10 cellular contexts compared by ENCODE assay signal in genomic region chr4:145735330-145735638, GRCh38. TPM values are rescaled to one million over a fixed set of nuclear protein-coding genes. Genes with fewer than 3 reads are reported as not detected.
DNase-seq lines count a peak whose midpoint lies in the region.
"Had no signal": no experiment of that assay in that cellular context is flagged by ENCODE, and none has a peak within 500 bp of the region (broad histone marks: within the 10 kb centered on the region; RNA-seq: fewer than 3 reads in every experiment).

No MANE protein-coding gene starts in this region.

- H3K36me3 Mint-ChIP-seq in activated T-helper 2 cell treated with anti-CD3 and anti-CD28 coated beads, Interferon-gamma antibody, Interleukin-2, Interleukin-4, amounts not matched to agents 10 μg/mL and 5 μg/mL and 100 μg/mL, durations not matched to agents 14 hours and 24 hours and 36 hours (ENCODE audit: low read depth): no peaks in the 10 kb centered on the region
- H3K36me3 Mint-ChIP-seq: activated naive CD4-positive, alpha-beta T cell treated with anti-CD3 and anti-CD28 coated beads, Interleukin-2, amount 50 U/mL, for 24 hours had no signal

- no peak overlapping the region for H3K27ac Mint-ChIP-seq in activated T-helper 2 cell treated with anti-CD3 and anti-CD28 coated beads, Interferon-gamma antibody, Interleukin-2, Interleukin-4, amounts not matched to agents 10 μg/mL and 5 μg/mL and 100 μg/mL, durations not matched to agents 14 hours and 24 hours and 36 hours
- H3K27ac Mint-ChIP-seq: activated naive CD4-positive, alpha-beta T cell treated with anti-CD3 and anti-CD28 coated beads, Interleukin-2, amount 50 U/mL, for 24 hours had no signal

- peaks cover 12% of the 10 kb centered on the region for H3K36me3 ChIP-seq in HUES6 (ENCODE audit: control insufficient read depth, insufficient read depth, low read length)

- no peaks in the 10 kb centered on the region for H3K27me3 ChIP-seq in HUES6 (ENCODE audit: control insufficient read depth, insufficient read depth, low read length)

- H3K27ac ChIP-seq in HUES6 (ENCODE audit: low read depth, low read length): no peak overlapping the region; the same call in 1 of the 2 replicates

- peaks cover 18% of the 10 kb centered on the region for H3K4me1 Mint-ChIP-seq in activated T-helper 2 cell treated with anti-CD3 and anti-CD28 coated beads, Interferon-gamma antibody, Interleukin-2, Interleukin-4, amounts not matched to agents 10 μg/mL and 5 μg/mL and 100 μg/mL, durations not matched to agents 14 hours and 24 hours and 36 hours (ENCODE audit: low read depth)

- no peaks in the 10 kb centered on the region for H3K9me3 Mint-ChIP-seq in activated T-helper 2 cell treated with anti-CD3 and anti-CD28 coated beads, Interferon-gamma antibody, Interleukin-2, Interleukin-4, amounts not matched to agents 10 μg/mL and 5 μg/mL and 100 μg/mL, durations not matched to agents 14 hours and 24 hours and 36 hours
- H3K9me3 Mint-ChIP-seq: activated naive CD4-positive, alpha-beta T cell treated with anti-CD3 and anti-CD28 coated beads, Interleukin-2, amount 50 U/mL, for 24 hours had no signal

- H3K4me3 Mint-ChIP-seq in activated T-helper 2 cell treated with anti-CD3 and anti-CD28 coated beads, Interferon-gamma antibody, Interleukin-2, Interleukin-4, amounts not matched to agents 10 μg/mL and 5 μg/mL and 100 μg/mL, durations not matched to agents 14 hours and 24 hours and 36 hours (ENCODE audit: low read depth): no peak overlapping the region
- H3K4me3 Mint-ChIP-seq: activated naive CD4-positive, alpha-beta T cell treated with anti-CD3 and anti-CD28 coated beads, Interleukin-2, amount 50 U/mL, for 24 hours had no signal

- peak overlapping the region; percentile 64 for H3K9ac ChIP-seq in HUES6 (ENCODE audit: low read length)

- H3K9me3 ChIP-seq in HUES6 (ENCODE audit: control insufficient read depth, insufficient read depth, low read depth, low read length): no peaks in the 10 kb centered on the region

- DNase-seq in ACHN: peak; percentile 95
- DNase-seq in dedifferentiated amniotic fluid mesenchymal stem cell (ENCODE audit: extremely low spot score): peak; percentile 92
- DNase-seq in myocyte (ENCODE audit: low read depth): peak; percentile 94
- no peak for DNase-seq in NCI-H1105 treated with DMSO at 0.1 percent for 48 hours (lab: John Stamatoyannopoulos, UW)
- no peak for DNase-seq in activated T-helper 2 cell treated with anti-CD3 and anti-CD28 coated beads, Interferon-gamma antibody, Interleukin-2, Interleukin-4, amounts not matched to agents 10 μg/mL and 5 μg/mL and 100 μg/mL, durations not matched to agents 14 hours and 24 hours and 36 hours (ENCODE audit: low spot score)
- DNase-seq in NOMO-1 treated with dmso at 0.1 percent for 144 hours (lab: John Stamatoyannopoulos, UW; ENCODE audit: unreplicated experiment): no peak
- no peak for DNase-seq in NK-92 treated with Interleukin-12 subunit alpha and Interleukin-12 subunit beta, amount 100 ng/mL, for 24 hours (lab: John Stamatoyannopoulos, UW)

- in situ Hi-C loops in ACHN (cut with HindIII; ENCODE audit: low pct_ligation_motif_present, low pct_unique_long_range_greater_than_20kb, low sequenced_read_pairs): no loop called here

- no peaks in the 10 kb centered on the region for H3K27me3 Mint-ChIP-seq in activated T-helper 2 cell treated with anti-CD3 and anti-CD28 coated beads, Interferon-gamma antibody, Interleukin-2, Interleukin-4, amounts not matched to agents 10 μg/mL and 5 μg/mL and 100 μg/mL, durations not matched to agents 14 hours and 24 hours and 36 hours (ENCODE audit: low read depth)
- H3K27me3 Mint-ChIP-seq: activated naive CD4-positive, alpha-beta T cell treated with anti-CD3 and anti-CD28 coated beads, Interleukin-2, amount 50 U/mL, for 24 hours had no signal

- H3K4me1 ChIP-seq in HUES6 (ENCODE audit: control insufficient read depth, insufficient read depth, low read length): peaks cover 45% of the 10 kb centered on the region

- H3K4me3 ChIP-seq in HUES6 (ENCODE audit: low read depth, low read length): peak overlapping the region; percentile 19; the same call in 1 of the 2 replicates

- intact Hi-C loops in activated T-helper 2 cell treated with anti-CD3 and anti-CD28 coated beads, Interferon-gamma antibody, Interleukin-2, Interleukin-4, amounts not matched to agents 10 μg/mL and 5 μg/mL and 100 μg/mL, durations not matched to agents 14 hours and 24 hours and 36 hours (cut with micrococcal nuclease): no loop called here

RNA-seq across cellular contexts. Expression of gene C4orf51, which starts 55.3 kb away (rescaled TPM):
- total RNA-seq in myocyte: not detected in 2 replicates
- not detected for polyA plus RNA-seq in myocyte (2012)
- not detected in 2 replicates for total RNA-seq in activated T-helper 2 cell treated with anti-CD3 and anti-CD28 coated beads, Interferon-gamma antibody, Interleukin-2, Interleukin-4, amounts not matched to agents 10 μg/mL and 5 μg/mL and 100 μg/mL, durations not matched to agents 14 hours and 24 hours and 36 hours
- polyA plus RNA-seq: neural cell had no signal

Comparison
In these comparisons a context has a peak if more than half of its experiments do, and no peak if none do; other contexts are left out.
1. DNase-seq: peak in ACHN (single experiment), dedifferentiated amniotic fluid mesenchymal stem cell (single experiment) and myocyte (single experiment); none in NCI-H1105 treated with DMSO at 0.1 percent for 48 hours (single experiment), activated T-helper 2 cell treated with anti-CD3 and anti-CD28 coated beads, Interferon-gamma antibody, Interleukin-2, Interleukin-4, amounts not matched to agents 10 μg/mL and 5 μg/mL and 100 μg/mL, durations not matched to agents 14 hours and 24 hours and 36 hours (single experiment), NOMO-1 treated with dmso at 0.1 percent for 144 hours (single experiment) and NK-92 treated with Interleukin-12 subunit alpha and Interleukin-12 subunit beta, amount 100 ng/mL, for 24 hours (single experiment).